ENCODE assay signal across 14 cellular contexts in the genomic region with DNA sequence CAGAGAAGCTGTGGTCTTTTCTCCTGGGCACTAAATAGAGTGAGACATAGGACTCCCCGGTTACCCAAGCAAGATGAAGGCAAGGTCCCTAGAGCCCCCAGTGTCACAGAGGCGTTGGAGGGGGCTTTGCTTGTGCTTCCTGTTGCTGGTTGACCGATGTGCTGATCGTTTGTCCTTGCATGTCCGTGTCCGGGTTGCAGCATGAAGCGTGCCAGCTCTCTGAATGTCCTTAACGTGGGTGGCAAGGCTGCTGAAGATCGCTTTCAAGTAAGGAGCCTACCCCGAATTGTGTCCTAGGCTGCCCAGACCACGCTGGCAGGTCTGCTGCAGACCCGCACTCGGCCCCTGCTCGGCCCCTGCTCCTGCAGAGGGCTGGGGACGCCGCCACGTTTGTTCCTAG. TPM values are rescaled to one million over a fixed set of nuclear protein-coding genes. Genes with fewer than 3 reads are reported as not detected.
A peak's percentile ranks its signal among the peaks of the same experiment; 100 is the strongest.
DNase-seq lines count a peak whose midpoint lies in the region; ATAC-seq and TF ChIP-seq lines count a peak whose summit lies in the region.
"Had no signal": no experiment of that assay in that cellular context is flagged by ENCODE, and none has a peak within 500 bp of the region (broad histone marks: within the 10 kb centered on the region; RNA-seq: fewer than 3 reads in every experiment).

No MANE protein-coding gene starts in this region.

- ATAC-seq in GM18498 (IDR thresholded peaks at IDR 0.05; ENCODE audit: unreplicated experiment) (peak; percentile 8), GM21360 (IDR thresholded peaks at IDR 0.05; ENCODE audit: unreplicated experiment) (peak; percentile 10), HG03066 (IDR thresholded peaks at IDR 0.05; ENCODE audit: low read depth, unreplicated experiment) (peak; percentile 8), GM18519 (IDR thresholded peaks at IDR 0.05; ENCODE audit: low FRiP score, unreplicated experiment) (no peak)

- DNase-seq in epithelial cell of prostate (ENCODE audit: low read depth, low spot score) (no peak), SJCRH30 (no peak), Calu3 (no peak)
- no peak for DNase-seq in stimulated activated CD4-positive, alpha-beta T cell treated with anti-CD3 and anti-CD28 coated beads, Interleukin-2, amount 100 ng/mL, for 24 hours
- DNase-seq: activated CD4-positive, alpha-beta T cell treated with anti-CD3 and anti-CD28 coated beads for 4 hours; brain microvascular endothelial cell; EL; Kasumi-1; small intestine had no signal

- peaks cover 14% of the 10 kb centered on the region for H3K36me3 ChIP-seq in SJCRH30
- H3K36me3 ChIP-seq: neural progenitor cell had no signal

- no TSS peak for BruUV-seq in Calu3 (replicated peaks; lab: Mats Ljungman, UMichigan)

- H3K4me1 ChIP-seq in SJCRH30: peaks cover 27% of the 10 kb centered on the region

- no peak for TF ChIP-seq CTCF in Calu3 (IDR thresholded peaks at IDR 0.05; ENCODE audit: unreplicated experiment)

- intact Hi-C loops in Calu3 (cut with micrococcal nuclease; ENCODE audit: unreplicated experiment): no loop called here

- H3K27me3 Mint-ChIP-seq in Calu3 (ENCODE audit: unreplicated experiment): no peaks in the 10 kb centered on the region

- CTCF ChIA-PET in Calu3 (lab: Charles Lee): no interaction called here

- no peak overlapping the region for H3K27ac Mint-ChIP-seq in Calu3 (ENCODE audit: unreplicated experiment)
- H3K27ac Mint-ChIP-seq: neural progenitor cell had no signal

- H3K9me3 Mint-ChIP-seq in Calu3 (ENCODE audit: low read depth, unreplicated experiment): no peaks in the 10 kb centered on the region
- H3K9me3 Mint-ChIP-seq: neural progenitor cell had no signal

- H3K4me1 Mint-ChIP-seq in Calu3 (ENCODE audit: low read depth, unreplicated experiment): no peaks in the 10 kb centered on the region

- peaks cover 39% of the 10 kb centered on the region for H3K36me3 Mint-ChIP-seq in Calu3 (ENCODE audit: insufficient read depth, unreplicated experiment)

- H3K4me3 Mint-ChIP-seq in Calu3 (ENCODE audit: low read depth, unreplicated experiment): no peak overlapping the region
- H3K4me3 Mint-ChIP-seq: neural progenitor cell had no signal

- no peaks in the 10 kb centered on the region for H3K9me3 ChIP-seq in SJCRH30 (replicated peaks)

- peak overlapping the region; percentile 63 for H3K27ac ChIP-seq in epithelial cell of prostate
- no peak overlapping the region for H3K27ac ChIP-seq in SJCRH30
- H3K27ac ChIP-seq: brain microvascular endothelial cell had no signal

- H3K4me3 ChIP-seq in SJCRH30: no peak overlapping the region
- H3K4me3 ChIP-seq: neural progenitor cell had no signal

- no peaks in the 10 kb centered on the region for H3K27me3 ChIP-seq in SJCRH30
- H3K27me3 ChIP-seq: brain microvascular endothelial cell, neural progenitor cell had no signal

RNA-seq across cellular contexts. Expression of a gene that starts 23.1 kb away (rescaled TPM):
- 58.0 and 67.0 TPM in 2 replicates for total RNA-seq in SJCRH30 (2014; rRNA removed; shearing (Covaris generic))
- total RNA-seq in Calu3 (2022): 48.6 and 52.9 TPM in 2 replicates

RNA-seq across cellular contexts. Expression of a gene that starts 23.5 kb away (rescaled TPM):
- 28.3 and 28.6 TPM in 2 replicates for total RNA-seq in SJCRH30 (2014; rRNA removed; shearing (Covaris generic))
- total RNA-seq in Calu3 (2022): 45.7 and 48.8 TPM in 2 replicates
